ENCODE assay signal across 21 cellular contexts in the genomic region with DNA sequence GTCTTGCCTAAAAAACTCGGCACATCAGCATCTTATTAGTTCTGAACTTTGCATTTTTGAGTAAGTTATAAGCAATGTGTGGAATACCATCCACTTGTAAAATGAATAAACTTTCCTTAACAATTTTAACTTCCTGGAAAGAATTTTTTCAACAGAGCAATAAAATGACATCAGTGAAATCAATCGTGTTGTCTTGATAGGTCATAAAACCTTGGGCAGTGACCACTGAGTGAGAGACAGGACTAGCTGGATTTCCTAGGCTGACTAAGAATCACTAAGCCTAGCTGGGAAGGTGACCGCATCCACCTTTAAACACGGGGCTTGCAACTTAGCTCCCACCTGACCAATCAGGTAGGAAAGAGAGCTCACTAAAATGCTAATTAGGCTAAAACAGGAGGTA.
A peak's percentile ranks its signal among the peaks of the same experiment; 100 is the strongest.
DNase-seq lines count a peak whose midpoint lies in the region; ATAC-seq and TF ChIP-seq lines count a peak whose summit lies in the region.
"Had no signal": no experiment of that assay in that cellular context is flagged by ENCODE, and none has a peak within 500 bp of the region (broad histone marks: within the 10 kb centered on the region; RNA-seq: fewer than 3 reads in every experiment).

No MANE protein-coding gene starts in this region.

- no peaks in the 10 kb centered on the region for H3K27me3 Mint-ChIP-seq in neural crest cell (ENCODE audit: low read depth)
- no peaks in the 10 kb centered on the region for H3K27me3 Mint-ChIP-seq in T-helper 2 cell treated with Interferon-gamma antibody and Interleukin-4, amounts not matched to agents 5 μg/mL and 100 μg/mL, for 36 hours (ENCODE audit: low read depth)

- DNase-seq in LoVo (ENCODE audit: low spot score), result peak; percentile 7
- DNase-seq in fibroblast of villous mesenchyme (ENCODE audit: low read depth), result peak; percentile 11
- no peak for DNase-seq in neural crest cell (ENCODE audit: low read depth, low spot score)
- no peak for DNase-seq in spleen
- DNase-seq in cerebellum (ENCODE audit: low spot score), result no peak
- no peak for DNase-seq in T-helper 2 cell treated with Interferon-gamma antibody and Interleukin-4, amounts not matched to agents 5 μg/mL and 100 μg/mL, for 36 hours (ENCODE audit: low spot score)
- DNase-seq: ACHN, Calu3, DMS79 treated with DMSO at 0.1 percent for 48 hours, GF-D8, NCI-H1092 treated with DMSO at 0.1 percent for 48 hours, NCI-H1436, NCI-H187, NCI-H2081 treated with DMSO at 0.1 percent for 48 hours, NCI-H2171 treated with DMSO at 0.1 percent for 48 hours, NCI-H345, NCI-H524, NCI-H774, SK-N-SH had no signal

- H3K4me1 ChIP-seq in gastroesophageal sphincter (no peaks in the 10 kb centered on the region), spleen (no peaks in the 10 kb centered on the region)

- intact Hi-C loops in spleen (cut with DNase I; ENCODE audit: low total_unique reads), result no loop called here

- H3K4me3 Mint-ChIP-seq in neural crest cell, result no peak overlapping the region
- H3K4me3 Mint-ChIP-seq in T-helper 2 cell treated with Interferon-gamma antibody and Interleukin-4, amounts not matched to agents 5 μg/mL and 100 μg/mL, for 36 hours, result no peak overlapping the region

- no peaks in the 10 kb centered on the region for H3K36me3 Mint-ChIP-seq in neural crest cell (ENCODE audit: low read depth)
- no peaks in the 10 kb centered on the region for H3K36me3 Mint-ChIP-seq in T-helper 2 cell treated with Interferon-gamma antibody and Interleukin-4, amounts not matched to agents 5 μg/mL and 100 μg/mL, for 36 hours (ENCODE audit: low read depth)

- TF ChIP-seq POLR2A in gastroesophageal sphincter (IDR thresholded peaks at IDR 0.05), result no peak
- TF ChIP-seq POLR2A in spleen (IDR thresholded peaks at IDR 0.05), result no peak

- H3K9me3 ChIP-seq in gastroesophageal sphincter (no peaks in the 10 kb centered on the region), spleen (no peaks in the 10 kb centered on the region)
- H3K9me3 ChIP-seq: SK-N-SH had no signal

- no peak overlapping the region for H3K27ac ChIP-seq in gastroesophageal sphincter
- no peak overlapping the region for H3K27ac ChIP-seq in spleen
- H3K27ac ChIP-seq: HL-60 had no signal

- H3K27ac Mint-ChIP-seq in neural crest cell (ENCODE audit: unreplicated experiment), result peak overlapping the region; percentile 81
- H3K27ac Mint-ChIP-seq in T-helper 2 cell treated with Interferon-gamma antibody and Interleukin-4, amounts not matched to agents 5 μg/mL and 100 μg/mL, for 36 hours, result no peak overlapping the region

- H3K27me3 ChIP-seq in gastroesophageal sphincter (no peaks in the 10 kb centered on the region), spleen (replicated peaks in 1 of 7) (no peaks in the 10 kb centered on the region)

- no peak for ATAC-seq in gastroesophageal sphincter

- TF ChIP-seq CTCF in fibroblast of villous mesenchyme (IDR thresholded peaks at IDR 0.05; ENCODE audit: insufficient read depth, low read depth, low read length), result no peak
- no peak for TF ChIP-seq CTCF in neural crest cell (conservative IDR thresholded peaks at IDR 0.05)
- TF ChIP-seq CTCF in gastroesophageal sphincter (IDR thresholded peaks at IDR 0.05), result no peak
- TF ChIP-seq CTCF in spleen (IDR thresholded peaks at IDR 0.05 in 8 of 11, conservative IDR thresholded peaks at IDR 0.05 in 3 of 11), result no peak

- no peaks in the 10 kb centered on the region for H3K9me3 Mint-ChIP-seq in neural crest cell
- no peaks in the 10 kb centered on the region for H3K9me3 Mint-ChIP-seq in T-helper 2 cell treated with Interferon-gamma antibody and Interleukin-4, amounts not matched to agents 5 μg/mL and 100 μg/mL, for 36 hours

- H3K4me1 Mint-ChIP-seq in neural crest cell, result peaks cover 14% of the 10 kb centered on the region
- H3K4me1 Mint-ChIP-seq in T-helper 2 cell treated with Interferon-gamma antibody and Interleukin-4, amounts not matched to agents 5 μg/mL and 100 μg/mL, for 36 hours (ENCODE audit: low read depth), result no peaks in the 10 kb centered on the region

- 84 to 88% methylated on average over 2 to 4 of the region's 4 CpGs for WGBS in gastroesophageal sphincter (ENCODE audit: low coverage in 1 of 2), 2 donors
- WGBS in spleen, 5 donors, result 58 to 76% (median 70%) methylated on average over 4 of the region's 4 CpGs

- H3K4me3 ChIP-seq in fibroblast of villous mesenchyme (ENCODE audit: low read depth, low read length), result no peak overlapping the region
- no peak overlapping the region for H3K4me3 ChIP-seq in gastroesophageal sphincter
- H3K4me3 ChIP-seq in spleen, result no peak overlapping the region

- H3K36me3 ChIP-seq in gastroesophageal sphincter, result no peaks in the 10 kb centered on the region
- H3K36me3 ChIP-seq in spleen, result no peaks in the 10 kb centered on the region

- no peak for TF ChIP-seq EP300 in gastroesophageal sphincter (IDR thresholded peaks at IDR 0.05)

Comparison
In these comparisons a context has a peak if more than half of its experiments do, and no peak if none do; other contexts are left out.
1. DNase-seq: peak in LoVo (single experiment) and fibroblast of villous mesenchyme (single experiment); none in neural crest cell (single experiment), spleen (single experiment), cerebellum (single experiment) and T-helper 2 cell treated with Interferon-gamma antibody and Interleukin-4, amounts not matched to agents 5 μg/mL and 100 μg/mL, for 36 hours (single experiment).